In genomic region chr4:41361831-41362646, GRCh38 we compare ENCODE assay signal across 9 cellular contexts.
DNase-seq lines count a peak whose midpoint lies in the region; ATAC-seq and TF ChIP-seq lines count a peak whose summit lies in the region.
"Had no signal": no experiment of that assay in that cellular context is flagged by ENCODE, and none has a peak within 500 bp of the region (broad histone marks: within the 10 kb centered on the region; RNA-seq: fewer than 3 reads in every experiment).

No MANE protein-coding gene starts in this region.

- peak overlapping the region; percentile 90 for H3K27ac ChIP-seq in cingulate gyrus (ENCODE audit: low read depth, low read length)
- no peak overlapping the region for H3K27ac ChIP-seq in mesodermal cell (ENCODE audit: low read depth, low read length, severe bottlenecking)
- H3K27ac ChIP-seq in uterus: peak overlapping the region; percentile 24 to 43

- no peaks in the 10 kb centered on the region for H3K27me3 ChIP-seq in uterus

- H3K36me3 Mint-ChIP-seq in activated naive CD8-positive, alpha-beta T cell: no peaks in the 10 kb centered on the region
- no peaks in the 10 kb centered on the region for H3K36me3 Mint-ChIP-seq in activated naive CD8-positive, alpha-beta T cell treated with anti-CD3 and anti-CD28 coated beads for 36 hours

- H3K36me3 ChIP-seq in mesodermal cell (ENCODE audit: control insufficient read depth, insufficient read depth, low read length): no peaks in the 10 kb centered on the region
- H3K36me3 ChIP-seq in uterus: no peaks in the 10 kb centered on the region

- H3K9me3 Mint-ChIP-seq in activated naive CD8-positive, alpha-beta T cell (ENCODE audit: low read depth): peaks cover 6% of the 10 kb centered on the region
- H3K9me3 Mint-ChIP-seq in activated naive CD8-positive, alpha-beta T cell treated with anti-CD3 and anti-CD28 coated beads for 36 hours: no peaks in the 10 kb centered on the region

- no peak overlapping the region for H3K27ac Mint-ChIP-seq in activated naive CD8-positive, alpha-beta T cell
- no peak overlapping the region for H3K27ac Mint-ChIP-seq in activated naive CD8-positive, alpha-beta T cell treated with anti-CD3 and anti-CD28 coated beads for 36 hours

- intact Hi-C loops in uterus (cut with DNase I; ENCODE audit: low total_unique reads): no loop called here

- no peak for TF ChIP-seq CTCF in uterus (IDR thresholded peaks at IDR 0.05)

- peaks cover 34% of the 10 kb centered on the region for H3K27me3 Mint-ChIP-seq in activated naive CD8-positive, alpha-beta T cell
- H3K27me3 Mint-ChIP-seq in activated naive CD8-positive, alpha-beta T cell treated with anti-CD3 and anti-CD28 coated beads for 36 hours: peaks cover 73% of the 10 kb centered on the region

- H3K4me1 Mint-ChIP-seq in activated naive CD8-positive, alpha-beta T cell (ENCODE audit: low read depth): peaks cover 5% of the 10 kb centered on the region
- H3K4me1 Mint-ChIP-seq in activated naive CD8-positive, alpha-beta T cell treated with anti-CD3 and anti-CD28 coated beads for 36 hours: no peaks in the 10 kb centered on the region

- no peak for ATAC-seq in HG02840 (IDR thresholded peaks at IDR 0.05; ENCODE audit: low FRiP score, unreplicated experiment)
- ATAC-seq in HG03469 (IDR thresholded peaks at IDR 0.05; ENCODE audit: unreplicated experiment): no peak
- no peak for ATAC-seq in HG02763 (IDR thresholded peaks at IDR 0.05; ENCODE audit: unreplicated experiment)

- H3K9me3 ChIP-seq in mesodermal cell (ENCODE audit: control insufficient read depth, low read length) (no peaks in the 10 kb centered on the region), uterus (no peaks in the 10 kb centered on the region)

- H3K4me1 ChIP-seq in mesodermal cell (ENCODE audit: control insufficient read depth, insufficient read depth, low read length, poor library complexity, severe bottlenecking): peaks cover 13% of the 10 kb centered on the region
- no peaks in the 10 kb centered on the region for H3K4me1 ChIP-seq in uterus

- 8 to 15% methylated on average over 7 of the region's 9 CpGs for WGBS in mesodermal cell (ENCODE audit: insufficient coverage in 2 of 2), 2 experiments

- TF ChIP-seq POLR2A in uterus (IDR thresholded peaks at IDR 0.05): no peak

- DNase-seq in activated naive CD8-positive, alpha-beta T cell treated with anti-CD3 and anti-CD28 coated beads for 36 hours: no peak
- no peak for DNase-seq in uterus
- DNase-seq: GF-D8 had no signal

- H3K4me3 ChIP-seq in mesodermal cell (ENCODE audit: extremely low read depth, insufficient read depth, low read length, poor library complexity, severe bottlenecking) (peak overlapping the region; percentile 66), uterus (peak overlapping the region; percentile 51 to 54)

- peak overlapping the region; percentile 49 for H3K4me3 Mint-ChIP-seq in activated naive CD8-positive, alpha-beta T cell
- H3K4me3 Mint-ChIP-seq in activated naive CD8-positive, alpha-beta T cell treated with anti-CD3 and anti-CD28 coated beads for 36 hours: no peak overlapping the region
